Comparison of ENCODE assay signal across 19 cellular contexts in the genomic region with DNA sequence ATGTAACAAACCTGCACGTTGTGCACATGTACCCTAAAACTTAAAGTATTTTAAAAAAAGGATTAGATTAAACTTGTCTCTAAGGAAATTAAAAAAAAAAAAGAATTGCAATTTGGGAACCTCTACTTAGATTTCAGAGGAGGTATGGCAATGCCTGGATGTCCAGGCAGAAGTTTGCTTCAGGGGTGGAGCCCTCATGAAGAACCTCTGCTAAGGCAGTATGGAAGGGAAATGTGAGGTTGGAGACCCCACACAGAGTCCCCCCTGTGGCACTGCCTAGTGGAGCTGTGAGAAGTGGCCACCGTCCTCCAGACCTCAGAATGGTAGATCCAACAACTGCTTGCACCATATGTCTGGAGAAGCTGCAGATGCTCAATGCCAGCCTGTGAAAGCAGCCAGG.
"Had no signal": no experiment of that assay in that cellular context is flagged by ENCODE, and none has a peak within 500 bp of the region (broad histone marks: within the 10 kb centered on the region; RNA-seq: fewer than 3 reads in every experiment).

No MANE protein-coding gene starts in this region.

- ATAC-seq: activated CD8-positive, alpha-beta memory T cell treated with anti-CD3 and anti-CD28 coated beads, Interleukin-2, amount 10 ng/mL, durations not matched to agents 7 days and 5 days; esophagus mucosa; left ventricle myocardium superior; naive thymus-derived CD8-positive, alpha-beta T cell; upper lobe of right lung had no signal

- H3K27ac Mint-ChIP-seq: activated CD4-positive, alpha-beta T cell treated with anti-CD3 and anti-CD28 coated beads, Interleukin-2, amount 10 ng/mL, durations not matched to agents 7 days and 5 days; activated CD8-positive, alpha-beta memory T cell treated with anti-CD3 and anti-CD28 coated beads, Interleukin-2, amount 10 ng/mL, durations not matched to agents 7 days and 5 days; activated naive CD4-positive, alpha-beta T cell treated with anti-CD3 and anti-CD28 coated beads, Interleukin-2, amount 10 ng/mL, durations not matched to agents 7 days and 5 days; activated T-helper 2 cell treated with anti-CD3 and anti-CD28 coated beads, Interferon-gamma antibody, Interleukin-2, Interleukin-4, amounts not matched to agents 10 μg/mL and 5 μg/mL and 100 μg/mL, durations not matched to agents 14 hours and 24 hours and 36 hours; memory B cell; naive thymus-derived CD8-positive, alpha-beta T cell had no signal

- H3K4me1 Mint-ChIP-seq: activated CD4-positive, alpha-beta T cell treated with anti-CD3 and anti-CD28 coated beads, Interleukin-2, amount 10 ng/mL, durations not matched to agents 7 days and 5 days; activated CD8-positive, alpha-beta memory T cell treated with anti-CD3 and anti-CD28 coated beads, Interleukin-2, amount 10 ng/mL, durations not matched to agents 7 days and 5 days; activated naive CD4-positive, alpha-beta T cell treated with anti-CD3 and anti-CD28 coated beads, Interleukin-2, amount 10 ng/mL, durations not matched to agents 7 days and 5 days; memory B cell; naive thymus-derived CD8-positive, alpha-beta T cell had no signal

- H3K4me1 ChIP-seq: parathyroid adenoma, stomach, upper lobe of right lung had no signal

- H3K9ac ChIP-seq: parathyroid adenoma had no signal

- H3K36me3 ChIP-seq: neutrophil, stomach, thoracic aorta, upper lobe of right lung had no signal

- H3K9me3 ChIP-seq: neutrophil, thoracic aorta had no signal

- H3K27me3 Mint-ChIP-seq: memory B cell had no signal

- H3K27me3 ChIP-seq: dorsolateral prefrontal cortex, neutrophil, stomach, upper lobe of right lung had no signal

- H3K79me2 ChIP-seq: parathyroid adenoma had no signal

- H3K27ac ChIP-seq: dorsolateral prefrontal cortex, neutrophil, parathyroid adenoma, stomach, thoracic aorta, upper lobe of right lung had no signal

- H2AFZ ChIP-seq: parathyroid adenoma had no signal

- H3K4me3 ChIP-seq: dorsolateral prefrontal cortex, stomach, thoracic aorta, upper lobe of right lung had no signal

- H3K4me3 Mint-ChIP-seq: activated CD4-positive, alpha-beta T cell treated with anti-CD3 and anti-CD28 coated beads, Interleukin-2, amount 10 ng/mL, durations not matched to agents 7 days and 5 days; activated CD8-positive, alpha-beta memory T cell treated with anti-CD3 and anti-CD28 coated beads, Interleukin-2, amount 10 ng/mL, durations not matched to agents 7 days and 5 days; activated naive CD4-positive, alpha-beta T cell treated with anti-CD3 and anti-CD28 coated beads, Interleukin-2, amount 10 ng/mL, durations not matched to agents 7 days and 5 days; memory B cell; naive thymus-derived CD8-positive, alpha-beta T cell had no signal

- H3K36me3 Mint-ChIP-seq: activated CD8-positive, alpha-beta memory T cell treated with anti-CD3 and anti-CD28 coated beads, Interleukin-2, amount 10 ng/mL, durations not matched to agents 7 days and 5 days; memory B cell had no signal

- DNase-seq: activated CD4-positive, alpha-beta T cell treated with anti-CD3 and anti-CD28 coated beads, Interleukin-2, amount 10 ng/mL, durations not matched to agents 7 days and 5 days; activated CD8-positive, alpha-beta memory T cell treated with anti-CD3 and anti-CD28 coated beads, Interleukin-2, amount 10 ng/mL, durations not matched to agents 7 days and 5 days; activated naive CD4-positive, alpha-beta T cell treated with anti-CD3 and anti-CD28 coated beads, Interleukin-2, amount 10 ng/mL, durations not matched to agents 7 days and 5 days; activated T-cell treated with anti-CD3 and anti-CD28 coated beads, Interleukin-2, amount 50 U/mL, for 1 hour; dorsolateral prefrontal cortex; hypothalamus; kidney glomerular epithelial cell; left ventricle myocardium superior; naive thymus-derived CD8-positive, alpha-beta T cell; stimulated activated CD4-positive, alpha-beta T cell treated with anti-CD3 and anti-CD28 coated beads, Interleukin-12 subunit alpha, Interleukin-12 subunit beta, amount 100 ng/mL, for 4 hours; stimulated activated CD4-positive, alpha-beta T cell treated with anti-CD3 and anti-CD28 coated beads, Interleukin-2, amount 100 ng/mL, for 24 hours; stomach; upper lobe of right lung had no signal
